ENCODE assay signal across 9 cellular contexts in genomic region chr12:119681953-119682352, GRCh38. TPM values are rescaled to one million over a fixed set of nuclear protein-coding genes. Genes with fewer than 3 reads are reported as not detected.
A peak's percentile ranks its signal among the peaks of the same experiment; 100 is the strongest.
DNase-seq lines count a peak whose midpoint lies in the region; ATAC-seq and TF ChIP-seq lines count a peak whose summit lies in the region.
"Had no signal": no experiment of that assay in that cellular context is flagged by ENCODE, and none has a peak within 500 bp of the region (broad histone marks: within the 10 kb centered on the region; RNA-seq: fewer than 3 reads in every experiment).

No MANE protein-coding gene starts in this region.

- WGBS in mesenchymal stem cell = 79% methylated on average over 4 of the region's 5 CpGs

- H3K4me1 ChIP-seq in OCI-LY7 (ENCODE audit: insufficient read depth, low read length, poor library complexity, severe bottlenecking) = peaks cover 19% of the 10 kb centered on the region
- H3K4me1 ChIP-seq in mucosa of rectum (ENCODE audit: control insufficient read depth in 2 of 2, insufficient read depth in 2 of 2, low read length in 2 of 2) = peaks cover 48 to 84% of the 10 kb centered on the region in 2 donors
- peaks cover 18% of the 10 kb centered on the region for H3K4me1 ChIP-seq in mesenchymal stem cell (ENCODE audit: control insufficient read depth, insufficient read depth, low read depth, low read length)

- H3K9me3 ChIP-seq in OCI-LY7 (ENCODE audit: low read length) (no peaks in the 10 kb centered on the region), mucosa of rectum (ENCODE audit: control insufficient read depth in 2 of 2, low read length in 2 of 2) (no peaks in the 10 kb centered on the region), mesenchymal stem cell (ENCODE audit: control insufficient read depth, low read length) (no peaks in the 10 kb centered on the region)

- no peak overlapping the region for H2BK12ac ChIP-seq in mesenchymal stem cell (ENCODE audit: low read length in 2 of 2)

- no peak overlapping the region for H2AK5ac ChIP-seq in mesenchymal stem cell (ENCODE audit: low read length, severe bottlenecking)

- H3K36me3 ChIP-seq in GM06990 (ENCODE audit: control insufficient read depth, insufficient read depth, low read length) = peaks cover 36% of the 10 kb centered on the region
- H3K36me3 ChIP-seq in OCI-LY7 (ENCODE audit: insufficient read depth, low read length) = peaks cover 83% of the 10 kb centered on the region
- H3K36me3 ChIP-seq in mucosa of rectum (ENCODE audit: control insufficient read depth in 2 of 2, insufficient read depth in 2 of 2, low read length in 2 of 2) = peaks cover 40 to 44% of the 10 kb centered on the region in 2 donors
- peaks cover 43 to 57% of the 10 kb centered on the region in 2 experiments for H3K36me3 ChIP-seq in mesenchymal stem cell (ENCODE audit: control insufficient read depth in 1 of 2, insufficient read depth in 2 of 2, low read depth in 1 of 2, low read length in 2 of 2)

- peak overlapping the region in 1 of 2 donors; percentile 57 for H3K9ac ChIP-seq in mucosa of rectum (ENCODE audit: low read depth in 1 of 2, low read length in 2 of 2)
- H3K9ac ChIP-seq in mesenchymal stem cell (ENCODE audit: low read length) = no peak overlapping the region

- no peak overlapping the region for H2BK15ac ChIP-seq in mesenchymal stem cell (ENCODE audit: low read depth, poor library complexity, severe bottlenecking)

- TF ChIP-seq CTCF in GM06990 (IDR thresholded peaks at IDR 0.05; ENCODE audit: insufficient read depth, low read length, poor library complexity, severe bottlenecking) = no peak
- TF ChIP-seq CTCF in OCI-LY7 (conservative IDR thresholded peaks at IDR 0.05; ENCODE audit: low read length) = no peak

- peak overlapping the region; percentile 62 for H3K27ac ChIP-seq in OCI-LY7 (ENCODE audit: low read depth, low read length, poor library complexity, severe bottlenecking)
- peak overlapping the region; percentile 85 to 89 for H3K27ac ChIP-seq in mucosa of rectum (ENCODE audit: low read depth in 2 of 2, low read length in 2 of 2)
- no peak overlapping the region for H3K27ac ChIP-seq in mesenchymal stem cell (ENCODE audit: low read length, poor library complexity, severe bottlenecking)

- no TSS peak for BruUV-seq in OCI-LY7 (replicated peaks; lab: Mats Ljungman, UMichigan)

- DNase-seq in GM06990 (ENCODE audit: extremely low read depth, insufficient read length) (peak; percentile 43), OCI-LY7 (ENCODE audit: low spot score) (no peak), mesenchymal stem cell (no peak), NOMO-1 treated with dmso at 0.1 percent for 144 hours (lab: John Stamatoyannopoulos, UW; ENCODE audit: unreplicated experiment) (no peak)
- DNase-seq: amygdala had no signal

- no peak overlapping the region for H3K23ac ChIP-seq in mesenchymal stem cell (ENCODE audit: low read length in 2 of 2)

- H3K14ac ChIP-seq in mesenchymal stem cell (ENCODE audit: low read length in 2 of 2) = no peak overlapping the region

- intact Hi-C loops in OCI-LY7 (cut with micrococcal nuclease; ENCODE audit: unreplicated experiment) = no loop called here

- no peaks in the 10 kb centered on the region for H4K20me1 ChIP-seq in OCI-LY7 (ENCODE audit: insufficient read depth, low read length)

- no peaks in the 10 kb centered on the region for H3K9me2 ChIP-seq in OCI-LY7 (ENCODE audit: insufficient read depth, low read length)

- no peak overlapping the region for H4K91ac ChIP-seq in mesenchymal stem cell (ENCODE audit: low read length)

- H2BK5ac ChIP-seq in mesenchymal stem cell (ENCODE audit: low read depth, low read length, poor library complexity, severe bottlenecking) = no peak overlapping the region

- no peak overlapping the region for H3K18ac ChIP-seq in mesenchymal stem cell (ENCODE audit: low read depth in 1 of 2, low read length in 2 of 2)

- H4K8ac ChIP-seq in mesenchymal stem cell (ENCODE audit: low read length) = no peak overlapping the region

- POLR2A ChIA-PET in OCI-LY7 (lab: Charles Lee) = interaction anchor here (0.7 to 2.0 kb wide), 3 partner anchors 10 to 16 kb away, joined by 3 to 6 read pairs (median 4); no protein-coding TSS in a partner anchor

- no peak overlapping the region for H2BK120ac ChIP-seq in mesenchymal stem cell (ENCODE audit: low read depth, low read length)

- H3K4ac ChIP-seq in mesenchymal stem cell (ENCODE audit: low read depth in 1 of 2, low read length in 2 of 2) = no peak overlapping the region

- ATAC-seq in GM21447 (IDR thresholded peaks at IDR 0.05; ENCODE audit: unreplicated experiment) (peak; percentile 57), GM18519 (IDR thresholded peaks at IDR 0.05; ENCODE audit: low FRiP score, unreplicated experiment) (no peak), HG03139 (IDR thresholded peaks at IDR 0.05; ENCODE audit: unreplicated experiment) (no peak)

- H3K4me3 ChIP-seq in GM06990 (replicated peaks; ENCODE audit: low read depth, low read length) (no peak overlapping the region), OCI-LY7 (ENCODE audit: low read depth, low read length, poor library complexity, severe bottlenecking) (no peak overlapping the region), mucosa of rectum (ENCODE audit: low read length in 2 of 2) (peak overlapping the region in 1 of 2 donors; percentile 7), mesenchymal stem cell (ENCODE audit: insufficient read depth in 1 of 2, low read depth in 1 of 2, low read length in 2 of 2) (no peak overlapping the region)

- peaks cover 19% of the 10 kb centered on the region for H3K79me1 ChIP-seq in mesenchymal stem cell (replicated peaks; ENCODE audit: low read length, poor library complexity, severe bottlenecking)

- CTCF ChIA-PET in OCI-LY7 (lab: Charles Lee; ENCODE audit: unreplicated experiment) = interaction anchor here (0.6 kb wide), 1 partner anchor 20 kb away, joined by 3 read pairs; no protein-coding TSS in a partner anchor

- H2AFZ ChIP-seq in OCI-LY7 (ENCODE audit: low read length) (no peak overlapping the region), mesenchymal stem cell (ENCODE audit: low read depth, low read length) (no peak overlapping the region)

- H3K4me2 ChIP-seq in OCI-LY7 (ENCODE audit: low read length) (peak overlapping the region; percentile 61), mesenchymal stem cell (ENCODE audit: low read length, poor library complexity, severe bottlenecking) (no peak overlapping the region)

- H3K79me2 ChIP-seq in OCI-LY7 (ENCODE audit: insufficient read depth, low read depth, low read length) = no peaks in the 10 kb centered on the region

- H3K27me3 ChIP-seq in GM06990 (replicated peaks; ENCODE audit: control insufficient read depth, insufficient read depth, low read length) (no peaks in the 10 kb centered on the region), mucosa of rectum (ENCODE audit: control insufficient read depth in 2 of 2, insufficient read depth in 2 of 2, low read length in 2 of 2) (no peaks in the 10 kb centered on the region), mesenchymal stem cell (ENCODE audit: control insufficient read depth in 1 of 2, insufficient read depth in 1 of 2, low read length in 2 of 2) (no peaks in the 10 kb centered on the region)

RNA-seq across cellular contexts. Expression of gene PRKAB1, which starts 14.0 kb away (rescaled TPM):
- 21.8 and 32.4 TPM in 2 replicates for total RNA-seq in OCI-LY7 (2014; rRNA removed; shearing (Covaris generic))
- total RNA-seq in OCI-LY7 (2022) = 45.1 and 46.1 TPM in 2 replicates
- 23.6 TPM for polyA plus RNA-seq in mesenchymal stem cell (2013, experiment 1 of 2)
- polyA plus RNA-seq in mesenchymal stem cell (2013, experiment 2 of 2) = 28.1 TPM
